ENCODE assay signal across 24 cellular contexts in the genomic region with DNA sequence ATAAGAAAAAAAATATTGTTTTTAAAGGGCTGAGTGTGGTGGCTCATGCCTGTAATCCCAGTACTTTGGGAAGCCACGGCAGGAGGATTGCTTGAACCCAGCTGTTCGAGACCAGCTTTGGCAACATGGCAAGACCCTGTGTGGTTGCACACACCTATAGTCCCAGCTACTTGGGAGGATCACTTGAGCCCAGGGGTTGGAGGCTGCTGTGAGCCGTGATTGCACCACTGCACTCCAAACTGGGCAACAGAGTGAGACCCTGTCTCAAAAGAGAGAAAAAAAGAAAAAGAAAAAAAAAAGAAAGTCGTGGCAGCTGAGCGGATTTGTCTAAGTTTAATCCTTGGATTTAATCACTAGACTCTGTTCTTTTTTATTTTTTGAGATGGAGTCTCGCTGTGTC.
"Had no signal": no experiment of that assay in that cellular context is flagged by ENCODE, and none has a peak within 500 bp of the region (broad histone marks: within the 10 kb centered on the region; RNA-seq: fewer than 3 reads in every experiment).

No MANE protein-coding gene starts in this region.

- H3K4me2 ChIP-seq: hepatocyte had no signal

- H3K9me3 ChIP-seq: left ventricle myocardium inferior, ovary, right atrium auricular region, stomach, testis, thyroid gland, transverse colon, upper lobe of left lung had no signal

- H3K4me3 ChIP-seq: hepatocyte, left ventricle myocardium inferior, lung, ovary, right atrium auricular region, skin epidermis, stomach, testis, thyroid gland, transverse colon, upper lobe of left lung had no signal

- FAIRE-seq: urothelium cell line had no signal

- H3K36me3 ChIP-seq: left ventricle myocardium inferior, ovary, right atrium auricular region, stomach, thyroid gland, transverse colon, upper lobe of left lung had no signal

- H3K79me2 ChIP-seq: hepatocyte had no signal

- H3K4me1 ChIP-seq: left ventricle myocardium inferior, right atrium auricular region, testis, thyroid gland, upper lobe of left lung had no signal

- DNase-seq: islet precursor cell; left ventricle myocardium inferior; mesendoderm; naive B cell; natural killer cell; nephron progenitor cell; ovary; stimulated activated CD4-positive, alpha-beta T cell treated with anti-CD3 and anti-CD28 coated beads, Interleukin-12 subunit alpha, Interleukin-12 subunit beta, amount 100 ng/mL, for 4 hours; stimulated activated CD4-positive, alpha-beta T cell treated with anti-CD3 and anti-CD28 coated beads, Interleukin-15, amount 100 ng/mL, for 24 hours; stimulated activated CD4-positive, alpha-beta T cell treated with anti-CD3 and anti-CD28 coated beads, Interleukin-2, amount 100 ng/mL, for 24 hours; stimulated activated CD4-positive, alpha-beta T cell treated with anti-CD3 and anti-CD28 coated beads, Interleukin-4, amount 100 ng/mL, for 1 hour; stimulated activated naive B cell treated with anti-CD40 and anti-IgM and Interleukin-4, amounts not matched to agents 10 μg/mL and 1 μg/mL and 100 μg/mL, for 72 hours; stimulated activated naive CD8-positive, alpha-beta T cell treated with anti-CD3 and anti-CD28 coated beads, Interleukin-15, Interleukin-2, amounts not matched to agents 100 U/mL and 50 U/mL, for 24 hours; stomach; testis; thyroid gland; transverse colon; upper lobe of left lung had no signal

- ATAC-seq: natural killer cell; sciatic nerve; stimulated activated naive B cell treated with anti-CD40 and anti-IgM and Interleukin-4, amounts not matched to agents 10 μg/mL and 1 μg/mL and 100 μg/mL, for 72 hours; stimulated activated naive CD8-positive, alpha-beta T cell treated with anti-CD3 and anti-CD28 coated beads, Interleukin-15, Interleukin-2, amounts not matched to agents 100 U/mL and 50 U/mL, for 24 hours had no signal

- H2AFZ ChIP-seq: hepatocyte had no signal

- H3K27me3 ChIP-seq: hepatocyte, ovary, right atrium auricular region, testis, thyroid gland, transverse colon, upper lobe of left lung had no signal

- H3K27ac ChIP-seq: hepatocyte, left ventricle myocardium inferior, ovary, right atrium auricular region, skin epidermis, stomach, testis, thyroid gland, transverse colon, upper lobe of left lung had no signal
